In genomic region chr5:62374090-62374489, GRCh38 we compare ENCODE assay signal across 25 cellular contexts.
"Had no signal": no experiment of that assay in that cellular context is flagged by ENCODE, and none has a peak within 500 bp of the region (broad histone marks: within the 10 kb centered on the region; RNA-seq: fewer than 3 reads in every experiment).

No MANE protein-coding gene starts in this region.

- ATAC-seq: activated naive CD4-positive, alpha-beta T cell treated with anti-CD3 and anti-CD28 coated beads, Interleukin-2, amount 50 U/mL, for 72 hours; activated T-cell treated with anti-CD3 and anti-CD28 coated beads, Interleukin-2, amount 50 U/mL, for 72 hours had no signal

- H3K27ac Mint-ChIP-seq: activated CD4-positive, alpha-beta T cell treated with anti-CD3 and anti-CD28 coated beads, Interleukin-2, amount 10 ng/mL, durations not matched to agents 24 days and 14 days; activated CD8-positive, alpha-beta T cell treated with anti-CD3 and anti-CD28 coated beads for 36 hours; activated naive CD4-positive, alpha-beta T cell treated with anti-CD3 and anti-CD28 coated beads, Interleukin-2, amount 10 ng/mL, durations not matched to agents 7 days and 5 days; activated naive CD4-positive, alpha-beta T cell treated with anti-CD3 and anti-CD28 coated beads, Interleukin-2, amount 50 U/mL, for 72 hours; dendritic cell treated with granulocyte-macrophage colony-stimulating factor and Interleukin-4, amounts not matched to agents 40 ng/mL and 50 ng/mL, for 4 days had no signal

- H3K4me1 Mint-ChIP-seq: activated naive CD4-positive, alpha-beta T cell treated with anti-CD3 and anti-CD28 coated beads, Interleukin-2, amount 10 ng/mL, durations not matched to agents 7 days and 5 days; brain had no signal

- H3K27me3 Mint-ChIP-seq: activated CD4-positive, alpha-beta T cell treated with anti-CD3 and anti-CD28 coated beads for 36 hours; activated CD4-positive, alpha-beta T cell treated with anti-CD3 and anti-CD28 coated beads, Interleukin-2, amount 10 ng/mL, durations not matched to agents 24 days and 14 days; activated CD8-positive, alpha-beta T cell treated with anti-CD3 and anti-CD28 coated beads for 36 hours; activated naive CD4-positive, alpha-beta T cell treated with anti-CD3 and anti-CD28 coated beads, Interleukin-2, amount 10 ng/mL, durations not matched to agents 7 days and 5 days; brain; dendritic cell treated with granulocyte-macrophage colony-stimulating factor and Interleukin-4, amounts not matched to agents 40 ng/mL and 50 ng/mL, for 4 days had no signal

- DNase-seq: activated CD4-positive, alpha-beta T cell treated with anti-CD3 and anti-CD28 coated beads for 36 hours; activated CD4-positive, alpha-beta T cell treated with anti-CD3 and anti-CD28 coated beads, Interleukin-2, amount 10 ng/mL, durations not matched to agents 24 days and 14 days; activated CD4-positive, CD25-positive, alpha-beta regulatory T cell; activated CD4-positive, CD25-positive, alpha-beta regulatory T cell treated with anti-CD3 and anti-CD28 coated beads, Interleukin-2, amount 50 U/mL, for 72 hours; activated CD8-positive, alpha-beta memory T cell treated with anti-CD3 and anti-CD28 coated beads for 24 hours; activated CD8-positive, alpha-beta T cell treated with anti-CD3 and anti-CD28 coated beads for 36 hours; activated gamma-delta T cell; activated naive CD4-positive, alpha-beta T cell; activated naive CD4-positive, alpha-beta T cell treated with anti-CD3 and anti-CD28 coated beads, Interleukin-2, amount 10 ng/mL, durations not matched to agents 7 days and 5 days; activated T-cell treated with anti-CD3 and anti-CD28 coated beads, Interleukin-2, amount 50 U/mL, for 72 hours; central memory CD4-positive, alpha-beta T cell; effector CD4-positive, alpha-beta T cell; esophagus squamous epithelium; head of caudate nucleus; hippocampal formation; T-helper 1 cell; T-helper 2 cell had no signal

- H3K4me3 ChIP-seq: ascending aorta, breast epithelium, cardiac muscle cell, coronary artery, esophagus squamous epithelium had no signal

- H3K4me3 Mint-ChIP-seq: activated CD4-positive, alpha-beta T cell treated with anti-CD3 and anti-CD28 coated beads for 36 hours; activated CD4-positive, alpha-beta T cell treated with anti-CD3 and anti-CD28 coated beads, Interleukin-2, amount 10 ng/mL, durations not matched to agents 24 days and 14 days; activated CD8-positive, alpha-beta T cell treated with anti-CD3 and anti-CD28 coated beads for 36 hours; activated naive CD4-positive, alpha-beta T cell treated with anti-CD3 and anti-CD28 coated beads, Interleukin-2, amount 10 ng/mL, durations not matched to agents 7 days and 5 days; activated T-cell treated with anti-CD3 and anti-CD28 coated beads, Interleukin-2, amount 50 U/mL, for 72 hours; brain; dendritic cell treated with granulocyte-macrophage colony-stimulating factor and Interleukin-4, amounts not matched to agents 40 ng/mL and 50 ng/mL, for 4 days had no signal

- H3K4me1 ChIP-seq: ascending aorta, breast epithelium, esophagus squamous epithelium had no signal

- H3K27me3 ChIP-seq: ascending aorta, breast epithelium, cardiac muscle cell, esophagus squamous epithelium had no signal

- H3K9me3 Mint-ChIP-seq: activated CD4-positive, alpha-beta T cell treated with anti-CD3 and anti-CD28 coated beads, Interleukin-2, amount 10 ng/mL, durations not matched to agents 24 days and 14 days; activated CD8-positive, alpha-beta T cell treated with anti-CD3 and anti-CD28 coated beads for 36 hours; activated naive CD4-positive, alpha-beta T cell treated with anti-CD3 and anti-CD28 coated beads, Interleukin-2, amount 10 ng/mL, durations not matched to agents 7 days and 5 days; activated naive CD4-positive, alpha-beta T cell treated with anti-CD3 and anti-CD28 coated beads, Interleukin-2, amount 50 U/mL, for 72 hours; activated T-cell treated with anti-CD3 and anti-CD28 coated beads, Interleukin-2, amount 50 U/mL, for 72 hours; brain; dendritic cell treated with granulocyte-macrophage colony-stimulating factor and Interleukin-4, amounts not matched to agents 40 ng/mL and 50 ng/mL, for 4 days had no signal

- H3K27ac ChIP-seq: ascending aorta, breast epithelium, cardiac muscle cell, coronary artery, epithelial cell of prostate, esophagus squamous epithelium had no signal

- H3K9me3 ChIP-seq: ascending aorta, breast epithelium, esophagus squamous epithelium had no signal
